In the genomic region with DNA sequence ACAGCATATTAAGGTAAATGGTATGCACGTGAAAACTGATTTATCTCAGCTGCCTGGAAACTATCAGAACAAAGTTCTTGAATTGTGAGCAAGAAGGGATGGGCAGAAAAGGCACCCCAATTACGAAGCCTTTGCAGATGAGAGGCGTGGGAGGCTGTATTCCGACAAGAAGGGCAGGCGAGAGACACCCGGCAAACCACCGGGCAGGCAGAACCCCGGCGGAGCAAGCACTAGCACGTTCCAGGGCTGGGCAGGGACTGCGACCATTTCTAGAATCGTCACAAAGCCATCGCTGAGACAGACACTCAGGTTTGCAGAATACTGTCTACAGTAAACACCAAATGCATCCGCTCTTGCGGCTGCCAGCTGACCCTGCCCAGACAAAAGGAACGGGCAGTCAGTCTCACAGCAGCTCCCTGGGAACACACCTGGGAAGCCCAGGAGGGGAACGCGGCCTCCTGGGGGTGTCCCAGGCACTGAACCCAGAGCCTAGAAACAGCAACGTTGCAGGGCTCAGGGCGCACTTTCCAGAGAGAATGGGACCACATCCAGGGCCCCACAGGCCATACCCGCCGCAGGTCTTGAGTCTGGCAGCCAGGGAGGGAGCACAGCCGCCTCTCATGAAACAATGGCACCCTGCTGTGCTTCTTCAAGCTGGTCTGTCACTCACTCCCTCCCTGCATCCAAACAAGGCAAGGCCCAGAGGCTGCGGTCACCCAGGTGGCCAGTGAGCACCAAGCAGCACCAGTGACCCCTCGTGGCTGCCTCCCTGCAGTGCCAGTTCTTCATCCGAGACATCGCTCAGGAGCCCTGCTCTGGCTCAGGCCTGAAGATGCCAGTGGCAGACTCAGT, we compare ENCODE assay signal across 11 cellular contexts.
A peak's percentile ranks its signal among the peaks of the same experiment; 100 is the strongest.
DNase-seq lines count a peak whose midpoint lies in the region; ATAC-seq and TF ChIP-seq lines count a peak whose summit lies in the region.
"Had no signal": no experiment of that assay in that cellular context is flagged by ENCODE, and none has a peak within 500 bp of the region (broad histone marks: within the 10 kb centered on the region; RNA-seq: fewer than 3 reads in every experiment).

No MANE protein-coding gene starts in this region.

- H3K14ac ChIP-seq in trophoblast cell (ENCODE audit: low read length), result no peak overlapping the region

- H3K4ac ChIP-seq in trophoblast cell (ENCODE audit: low read depth, low read length), result no peak overlapping the region

- no peak overlapping the region for H4K8ac ChIP-seq in trophoblast cell (ENCODE audit: low read depth, low read length)

- no peak overlapping the region for H3K23ac ChIP-seq in trophoblast cell (ENCODE audit: low read length)

- H2AFZ ChIP-seq in trophoblast cell (ENCODE audit: insufficient read depth, low read length, poor library complexity), result no peak overlapping the region

- H3K9ac ChIP-seq in trophoblast cell (ENCODE audit: low read length), result no peak overlapping the region

- peaks cover 44% of the 10 kb centered on the region for H3K9me3 ChIP-seq in trophoblast cell (ENCODE audit: insufficient read depth, low read depth, low read length)
- H3K9me3 ChIP-seq in sigmoid colon, result no peaks in the 10 kb centered on the region

- no peak for TF ChIP-seq EP300 in sigmoid colon (IDR thresholded peaks at IDR 0.05)

- in situ Hi-C loops in T47D (cut with HindIII; ENCODE audit: low pct_unique_long_range_greater_than_20kb, low sequenced_read_pairs), result no loop called here

- H4K91ac ChIP-seq in trophoblast cell (ENCODE audit: low read depth, low read length), result no peak overlapping the region

- H3K27me3 ChIP-seq in trophoblast cell (ENCODE audit: insufficient read depth, low read length) (peaks cover 1% of the 10 kb centered on the region), sigmoid colon (peaks cover 0 to 15% (median 0%) of the 10 kb centered on the region in 3 donors)

- H2BK12ac ChIP-seq in trophoblast cell (ENCODE audit: low read length), result no peak overlapping the region

- DNase-seq in DMS153 treated with DMSO at 0.1 percent for 48 hours (lab: John Stamatoyannopoulos, UW; ENCODE audit: unreplicated experiment), result peak; percentile 78
- peak; percentile 47 for DNase-seq in NCI-H2029 treated with DMSO at 0.1 percent for 48 hours (lab: John Stamatoyannopoulos, UW)
- DNase-seq in T47D (ENCODE audit: low read depth in 1 of 2, low spot score in 1 of 2), result peak; percentile 35 to 68
- peak; percentile 42 for DNase-seq in midbrain (lab: John Stamatoyannopoulos, UW)
- no peak for DNase-seq in trophoblast cell
- DNase-seq in sigmoid colon, result no peak
- no peak for DNase-seq in NK-92 treated with Interleukin-12 subunit alpha and Interleukin-12 subunit beta, amount 100 ng/mL, for 24 hours (lab: John Stamatoyannopoulos, UW)
- DNase-seq: CD4-positive, alpha-beta memory T cell; T-helper 2 cell had no signal

- no CpG with 5 or more reads among the region's 27 CpGs for WGBS in trophoblast cell (ENCODE audit: extremely low coverage, insufficient coverage, insufficient read length)
- WGBS in sigmoid colon, 2 donors, result 59 to 68% methylated on average over 27 of the region's 27 CpGs

- no peak overlapping the region for H2BK5ac ChIP-seq in trophoblast cell (ENCODE audit: low read depth, low read length, poor library complexity)

- no peak for ATAC-seq in GM21423 (IDR thresholded peaks at IDR 0.05; ENCODE audit: unreplicated experiment)

- no peak overlapping the region for H4K12ac ChIP-seq in trophoblast cell (ENCODE audit: low read depth, low read length)

- TF ChIP-seq POLR2A in sigmoid colon (IDR thresholded peaks at IDR 0.05), result no peak

- TF ChIP-seq CTCF in sigmoid colon (IDR thresholded peaks at IDR 0.05), result no peak

- H3K79me1 ChIP-seq in trophoblast cell (ENCODE audit: low read length), result no peaks in the 10 kb centered on the region

- no peaks in the 10 kb centered on the region for H3K79me2 ChIP-seq in trophoblast cell (ENCODE audit: control insufficient read depth, insufficient read depth, low read length, poor library complexity)

- H3K4me1 ChIP-seq in trophoblast cell (ENCODE audit: control insufficient read depth in 1 of 2, insufficient read depth in 2 of 2, low read length in 2 of 2) (no peaks in the 10 kb centered on the region), sigmoid colon (no peaks in the 10 kb centered on the region)

- H3K4me2 ChIP-seq in trophoblast cell (ENCODE audit: low read length), result no peak overlapping the region

- H3K4me3 ChIP-seq in trophoblast cell (ENCODE audit: low read depth, low read length) (no peak overlapping the region), sigmoid colon (no peak overlapping the region)
- H3K4me3 ChIP-seq: skin epidermis had no signal

- H2BK120ac ChIP-seq in trophoblast cell (ENCODE audit: insufficient read depth, low read length, poor library complexity), result no peak overlapping the region

- H2AK5ac ChIP-seq in trophoblast cell (ENCODE audit: low read length), result no peak overlapping the region

- H3K36me3 ChIP-seq in trophoblast cell (ENCODE audit: control insufficient read depth in 1 of 2, insufficient read depth in 2 of 2, low read length in 2 of 2) (no peaks in the 10 kb centered on the region), sigmoid colon (no peaks in the 10 kb centered on the region)

- H3K27ac ChIP-seq in trophoblast cell (ENCODE audit: low read depth, low read length) (no peak overlapping the region), sigmoid colon (no peak overlapping the region)

- intact Hi-C loops in sigmoid colon (cut with DNase I), result no loop called here

- no peak overlapping the region for H3K18ac ChIP-seq in trophoblast cell (ENCODE audit: low read length)

Comparison
In these comparisons a context has a peak if more than half of its experiments do, and no peak if none do; other contexts are left out.
1. DNase-seq: peak in DMS153 treated with DMSO at 0.1 percent for 48 hours (single experiment), NCI-H2029 treated with DMSO at 0.1 percent for 48 hours (single experiment), T47D (2 of 2) and midbrain (single experiment); none in trophoblast cell (0 of 2), sigmoid colon (single experiment) and NK-92 treated with Interleukin-12 subunit alpha and Interleukin-12 subunit beta, amount 100 ng/mL, for 24 hours (single experiment).